Comparison of ENCODE assay signal across 16 cellular contexts in genomic region chr1:29855761-29856160, GRCh38.
DNase-seq lines count a peak whose midpoint lies in the region; ATAC-seq and TF ChIP-seq lines count a peak whose summit lies in the region.
"Had no signal": no experiment of that assay in that cellular context is flagged by ENCODE, and none has a peak within 500 bp of the region (broad histone marks: within the 10 kb centered on the region; RNA-seq: fewer than 3 reads in every experiment).

No MANE protein-coding gene starts in this region.

- ATAC-seq in left ventricle myocardium superior (peak; percentile 49), right cardiac atrium (no peak), GM19397 (IDR thresholded peaks at IDR 0.05; ENCODE audit: unreplicated experiment) (no peak)
- ATAC-seq: Panc1 had no signal

- H3K4me3 ChIP-seq in right cardiac atrium (ENCODE audit: low read length) (no peak overlapping the region), mesodermal cell (ENCODE audit: extremely low read depth, insufficient read depth, low read length, poor library complexity, severe bottlenecking) (no peak overlapping the region), tibial nerve (no peak overlapping the region)
- H3K4me3 ChIP-seq: HAP-1 had no signal

- intact Hi-C loops in left ventricle myocardium superior (cut with micrococcal nuclease) = no loop called here
- intact Hi-C loops in right cardiac atrium (cut with DNase I) = no loop called here

- no peaks in the 10 kb centered on the region for H3K27me3 ChIP-seq in right cardiac atrium (ENCODE audit: control insufficient read depth, insufficient read depth)
- peaks cover 0 to 24% of the 10 kb centered on the region in 2 donors for H3K27me3 ChIP-seq in tibial nerve

- H3K4me1 ChIP-seq in right cardiac atrium (ENCODE audit: control insufficient read depth, insufficient read depth, low read length) = peaks cover 2% of the 10 kb centered on the region
- H3K4me1 ChIP-seq in mesodermal cell (ENCODE audit: control insufficient read depth, insufficient read depth, low read length, poor library complexity, severe bottlenecking) = peaks cover 38% of the 10 kb centered on the region
- no peaks in the 10 kb centered on the region for H3K4me1 ChIP-seq in tibial nerve
- H3K4me1 ChIP-seq: HAP-1 had no signal

- TF ChIP-seq CTCF in tibial nerve (IDR thresholded peaks at IDR 0.05) = no peak

- no peaks in the 10 kb centered on the region for H3K36me3 ChIP-seq in mesodermal cell (ENCODE audit: control insufficient read depth, insufficient read depth, low read length)
- no peaks in the 10 kb centered on the region for H3K36me3 ChIP-seq in tibial nerve
- H3K36me3 ChIP-seq: HAP-1 had no signal

- 79% methylated on average over 7 of the region's 7 CpGs for WGBS in right cardiac atrium
- 91 to 92% methylated on average over 6 to 7 of the region's 7 CpGs for WGBS in mesodermal cell (ENCODE audit: insufficient coverage in 2 of 2), 2 experiments
- WGBS in tibial nerve, 2 donors = 57 to 65% methylated on average over 7 of the region's 7 CpGs

- no peak for DNase-seq in left ventricle myocardium superior
- no peak for DNase-seq in right cardiac atrium
- DNase-seq in NCI-H1436 treated with DMSO at 0.1 percent for 48 hours (lab: John Stamatoyannopoulos, UW) = peak; percentile 39
- no peak for DNase-seq in tibial nerve (ENCODE audit: low spot score in 2 of 2)
- DNase-seq in cerebellum (ENCODE audit: low spot score) = no peak
- DNase-seq: C1 segment of cervical spinal cord, EL, Karpas-422, NCI-H2081, NCI-H446 treated with DMSO at 0.1 percent for 48 hours, NCI-H82, SIG-M5 had no signal

- H3K9me3 ChIP-seq in right cardiac atrium (ENCODE audit: control insufficient read depth, low read length) = no peaks in the 10 kb centered on the region
- H3K9me3 ChIP-seq in mesodermal cell (ENCODE audit: control insufficient read depth, low read length) = peaks cover 9% of the 10 kb centered on the region
- peaks cover 0 to 9% (median 0%) of the 10 kb centered on the region in 4 donors for H3K9me3 ChIP-seq in tibial nerve
- H3K9me3 ChIP-seq: HAP-1 had no signal

- H3K27ac ChIP-seq in right cardiac atrium (ENCODE audit: low read length) (no peak overlapping the region), mesodermal cell (ENCODE audit: low read depth, low read length, severe bottlenecking) (peak overlapping the region; percentile 53), tibial nerve (no peak overlapping the region)

- TF ChIP-seq EP300 in tibial nerve (IDR thresholded peaks at IDR 0.05) = no peak

- no peak for TF ChIP-seq POLR2A in tibial nerve (IDR thresholded peaks at IDR 0.05)
